ENCODE assay signal across 7 cellular contexts in genomic region chr10:3071405-3072198, GRCh38. TPM values are rescaled to one million over a fixed set of nuclear protein-coding genes. Genes with fewer than 3 reads are reported as not detected.
DNase-seq lines count a peak whose midpoint lies in the region; ATAC-seq and TF ChIP-seq lines count a peak whose summit lies in the region.

No MANE protein-coding gene starts in this region.

- TF ChIP-seq RAD21 in HCT116 (IDR thresholded peaks at IDR 0.05; ENCODE audit: low read depth), result peak; percentile 15; the same call in 1 of the 2 replicates

- H3K9ac ChIP-seq in HCT116 (ENCODE audit: low read length), result peak overlapping the region; percentile 32

- CTCF ChIA-PET in HCT116 (lab: Charles Lee), result interaction anchor here (0.9 kb wide), 1 partner anchor 9 kb away, joined by 3 read pairs; no protein-coding TSS in a partner anchor

- no peak for TF ChIP-seq POLR2A in HCT116 (IDR thresholded peaks at IDR 0.05; ENCODE audit: borderline replicate concordance, extremely low read depth, insufficient read depth, insufficient read length)

- H3K4me2 ChIP-seq in HCT116 (ENCODE audit: low read length), result peak overlapping the region; percentile 87

- peaks cover 93% of the 10 kb centered on the region for H3K79me2 ChIP-seq in HCT116 (ENCODE audit: insufficient read depth, low read length)

- RAD21 ChIA-PET in HCT116 (lab: Charles Lee; ENCODE audit: low non-redundant PET in 1 of 2, low total read pairs in 2 of 2, uncharacterized antibody in 2 of 2, unreplicated experiment in 2 of 2), result interaction anchor here (0.8 to 1.4 kb wide), 3 partner anchors 9 to 24 kb away, joined by 3 to 6 read pairs (median 4); no protein-coding TSS in a partner anchor

- H3K4me1 ChIP-seq in HCT116 (ENCODE audit: control insufficient read depth in 1 of 2, insufficient read depth in 2 of 2, low read length in 2 of 2) (peaks cover 33 to 75% of the 10 kb centered on the region in 2 experiments), SJSA1 (replicated peaks) (peaks cover 82% of the 10 kb centered on the region)

- H3K4me3 ChIP-seq in HCT116 (replicated peaks in 1 of 2; ENCODE audit: low read depth in 1 of 2, low read length in 2 of 2) (0 out of 4 replicates have a peak overlapping the region, but pooled peaks of 1 of the 2 experiments have one; percentile 4), SJSA1 (no peak overlapping the region)

- no peak overlapping the region for H2AFZ ChIP-seq in HCT116 (ENCODE audit: low read depth, low read length, poor library complexity, severe bottlenecking)

- H3K9me3 Mint-ChIP-seq in chondrocyte (ENCODE audit: low read depth), result no peaks in the 10 kb centered on the region

- H3K9me2 ChIP-seq in HCT116 (ENCODE audit: insufficient read depth), result no peaks in the 10 kb centered on the region

- H3K36me3 ChIP-seq in HCT116 (ENCODE audit: control insufficient read depth in 1 of 2, insufficient read depth in 2 of 2, low read length in 2 of 2), result peaks cover 9 to 30% of the 10 kb centered on the region in 2 experiments
- peaks cover 70% of the 10 kb centered on the region for H3K36me3 ChIP-seq in SJSA1

- peak overlapping the region; percentile 61 for H3K27ac ChIP-seq in HCT116 (ENCODE audit: low read depth, low read length)
- H3K27ac ChIP-seq in SJSA1, result peak overlapping the region; percentile 69

- H3K27me3 ChIP-seq in HCT116 (ENCODE audit: insufficient read depth, low read length) (no peaks in the 10 kb centered on the region), SJSA1 (replicated peaks) (no peaks in the 10 kb centered on the region)

- peak overlapping the region; percentile 58 for H3K27ac Mint-ChIP-seq in chondrocyte (ENCODE audit: unreplicated experiment)

- intact Hi-C loops in HCT116 (cut with micrococcal nuclease), result loop anchor here (1.0 kb wide), 1 partner anchor 20 kb away; no protein-coding TSS in a partner anchor

- H3K9me3 ChIP-seq in HCT116 (ENCODE audit: control insufficient read depth in 1 of 2, insufficient read depth in 1 of 2, low read depth in 1 of 2, low read length in 2 of 2) (no peaks in the 10 kb centered on the region), SJSA1 (replicated peaks) (no peaks in the 10 kb centered on the region)

- peak overlapping the region; percentile 24 for H3K4me3 Mint-ChIP-seq in chondrocyte (ENCODE audit: unreplicated experiment)

- peaks cover 22% of the 10 kb centered on the region; the same call in 1 of the 2 replicates for H4K20me1 ChIP-seq in HCT116 (ENCODE audit: insufficient read depth)

- H3K4me1 Mint-ChIP-seq in chondrocyte (ENCODE audit: low read depth), result peaks cover 55% of the 10 kb centered on the region

- POLR2A ChIA-PET in HCT116 (lab: Charles Lee), result interaction anchor here (0.8 kb wide), 1 partner anchor 20 kb away, joined by 3 read pairs; no protein-coding TSS in a partner anchor

- no peak for TF ChIP-seq CTCF in HCT116 (IDR thresholded peaks at IDR 0.05 in 2 of 3, conservative IDR thresholded peaks at IDR 0.05 in 1 of 3; ENCODE audit: borderline replicate concordance in 1 of 3, insufficient read depth in 1 of 3, low read depth in 2 of 3, low read length in 2 of 3)
- no peak for TF ChIP-seq CTCF in chondrocyte (IDR thresholded peaks at IDR 0.05)

- peak; percentile 72 for ATAC-seq in HCT116
- no peak for ATAC-seq in GM19023 (IDR thresholded peaks at IDR 0.05; ENCODE audit: unreplicated experiment)

- DNase-seq in HCT116 (ENCODE audit: low read depth, low spot score), result peak; percentile 91
- DNase-seq in SJSA1 (ENCODE audit: low read depth in 1 of 2, low spot score in 2 of 2), result peak; percentile 90 to 93
- DNase-seq in chondrocyte (ENCODE audit: low spot score), result no peak
- DNase-seq in stimulated activated CD4-positive, alpha-beta T cell treated with anti-CD3 and anti-CD28 coated beads, Interleukin-4, amount 100 ng/mL, for 1 hour, result peak; percentile 19
- no peak for DNase-seq in T-helper 9 cell
- no peak for DNase-seq in NCI-H1694 treated with DMSO at 0.1 percent for 48 hours (lab: John Stamatoyannopoulos, UW)

- no peaks in the 10 kb centered on the region for H3K27me3 Mint-ChIP-seq in chondrocyte (ENCODE audit: low read depth)

- peaks cover 14% of the 10 kb centered on the region for H3K36me3 Mint-ChIP-seq in chondrocyte (ENCODE audit: low read depth)

- TSS peak; percentile 18 for BruUV-seq in HCT116 (replicated peaks; lab: Mats Ljungman, UMichigan)

TF ChIP-seq in HCT116, 20 proteins besides CTCF, POLR2A, EP300 and RAD21:
- TF ChIP-seq EGR1 (IDR thresholded peaks at IDR 0.05; ENCODE audit: low read depth) (no peak), SRF (IDR thresholded peaks at IDR 0.05; ENCODE audit: low read depth) (peak; percentile 3; the same call in 1 of the 2 replicates), CBX3 (IDR thresholded peaks at IDR 0.05; ENCODE audit: low read depth) (peak; percentile 83), FOSL1 (IDR thresholded peaks at IDR 0.05; ENCODE audit: low read depth) (peak; percentile 97), MAX (IDR thresholded peaks at IDR 0.05) (0 out of 2 replicates have a peak, but pooled peaks have one; percentile 29), YY1 (IDR thresholded peaks at IDR 0.05; ENCODE audit: extremely low read depth, insufficient replicate concordance, low read depth, low read length) (peak; percentile 63), SP1 (IDR thresholded peaks at IDR 0.05; ENCODE audit: low read depth) (peak; percentile 84), JUND (IDR thresholded peaks at IDR 0.05) (peak; percentile 97), EZH2phosphoT487 (IDR thresholded peaks at IDR 0.05; ENCODE audit: borderline replicate concordance) (no peak)

RNA-seq across cellular contexts. Expression of gene PFKP, which starts 4.3 kb away (rescaled TPM):
- total RNA-seq in HCT116 (2021; ENCODE audit: unreplicated experiment) (237 TPM), chondrocyte (151 to 188 TPM (median 182 TPM) in 3 replicates)
- 383 and 385 TPM in 2 replicates for polyA plus RNA-seq in HCT116 (2012)
- total RNA-seq in SJSA1 (2014; rRNA removed; shearing (Covaris generic)), result 515 and 604 TPM in 2 replicates

Comparison
In these comparisons a context has a peak if more than half of its experiments do, and no peak if none do; other contexts are left out.
1. DNase-seq: peak in HCT116 (single experiment), SJSA1 (2 of 2) and stimulated activated CD4-positive, alpha-beta T cell treated with anti-CD3 and anti-CD28 coated beads, Interleukin-4, amount 100 ng/mL, for 1 hour (single experiment); none in chondrocyte (single experiment), T-helper 9 cell (single experiment) and NCI-H1694 treated with DMSO at 0.1 percent for 48 hours (single experiment).